ENCODE assay signal across 8 cellular contexts in the genomic region with DNA sequence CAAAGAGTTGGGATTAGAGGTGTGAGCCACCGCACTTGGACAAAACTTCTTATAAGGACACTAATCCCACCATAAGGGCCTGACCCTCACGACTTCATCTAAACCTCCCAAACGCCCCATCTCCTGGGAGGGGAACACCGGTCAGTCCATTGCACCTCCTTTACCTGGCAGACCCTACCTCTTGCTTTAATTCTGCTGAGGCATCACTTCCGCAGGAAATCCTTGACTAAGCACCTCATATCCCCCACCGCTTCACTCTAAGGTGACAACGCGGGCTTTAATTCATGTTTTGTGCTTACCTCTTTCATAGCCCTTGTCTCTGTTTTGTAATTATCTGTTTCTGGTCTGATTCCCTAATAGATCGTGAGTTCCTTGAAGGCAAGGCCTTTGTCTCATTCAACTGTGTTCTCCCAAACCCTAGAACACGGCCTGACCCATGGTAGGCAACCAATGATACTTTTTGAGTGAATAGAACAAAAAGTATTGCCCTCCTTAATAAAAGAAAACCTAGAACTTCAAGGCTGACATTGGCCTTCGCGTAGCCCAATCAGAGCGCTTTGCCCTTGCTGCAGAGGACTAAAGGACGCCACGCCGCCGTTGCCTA. TPM values are rescaled to one million over a fixed set of nuclear protein-coding genes. Genes with fewer than 3 reads are reported as not detected.
DNase-seq lines count a peak whose midpoint lies in the region; ATAC-seq and TF ChIP-seq lines count a peak whose summit lies in the region.

No MANE protein-coding gene starts in this region.

- intact Hi-C loops in activated B cell treated with CpG ODN at 0.5 μM for 24 hours (cut with micrococcal nuclease) = loop anchor here (1.0 to 10.0 kb wide), 17 partner anchors 9 to 1517 kb away; a partner anchor contains a TSS

- no peak for TF ChIP-seq CTCF in activated B cell treated with CpG ODN at 0.5 μM for 24 hours (IDR thresholded peaks at IDR 0.05)

- in situ Hi-C loops in KBM-7 (cut with MboI; ENCODE audit: low pct_unique_long_range_greater_than_20kb, low sequenced_read_pairs) = no loop called here

- H3K27ac Mint-ChIP-seq in activated CD4-positive, alpha-beta T cell treated with anti-CD3 and anti-CD28 coated beads, Interleukin-2, amount 10 ng/mL, durations not matched to agents 7 days and 5 days = no peak overlapping the region
- H3K27ac Mint-ChIP-seq in activated B cell treated with CpG ODN at 0.5 μM for 24 hours = peak overlapping the region; percentile 82
- H3K27ac Mint-ChIP-seq in immature natural killer cell = peak overlapping the region; percentile 77 to 91 (median 88)
- peak overlapping the region; percentile 79 for H3K27ac Mint-ChIP-seq in stimulated activated memory B cell treated with anti-CD40 and anti-IgM and Interleukin-4, amounts not matched to agents 10 μg/mL and 1 μg/mL and 100 μg/mL, for 72 hours

- H3K9me3 Mint-ChIP-seq in activated CD4-positive, alpha-beta T cell treated with anti-CD3 and anti-CD28 coated beads, Interleukin-2, amount 10 ng/mL, durations not matched to agents 7 days and 5 days = no peaks in the 10 kb centered on the region
- H3K9me3 Mint-ChIP-seq in activated B cell treated with CpG ODN at 0.5 μM for 24 hours (no peaks in the 10 kb centered on the region), immature natural killer cell (no peaks in the 10 kb centered on the region)
- no peaks in the 10 kb centered on the region for H3K9me3 Mint-ChIP-seq in stimulated activated memory B cell treated with anti-CD40 and anti-IgM and Interleukin-4, amounts not matched to agents 10 μg/mL and 1 μg/mL and 100 μg/mL, for 72 hours

- peaks cover 25% of the 10 kb centered on the region for H3K4me1 Mint-ChIP-seq in activated CD4-positive, alpha-beta T cell treated with anti-CD3 and anti-CD28 coated beads, Interleukin-2, amount 10 ng/mL, durations not matched to agents 7 days and 5 days
- H3K4me1 Mint-ChIP-seq in activated B cell treated with CpG ODN at 0.5 μM for 24 hours = peaks cover 20% of the 10 kb centered on the region
- H3K4me1 Mint-ChIP-seq in immature natural killer cell = peaks cover 18 to 25% of the 10 kb centered on the region in 2 donors
- peaks cover 23% of the 10 kb centered on the region for H3K4me1 Mint-ChIP-seq in stimulated activated memory B cell treated with anti-CD40 and anti-IgM and Interleukin-4, amounts not matched to agents 10 μg/mL and 1 μg/mL and 100 μg/mL, for 72 hours

- H3K36me3 Mint-ChIP-seq in activated CD4-positive, alpha-beta T cell treated with anti-CD3 and anti-CD28 coated beads, Interleukin-2, amount 10 ng/mL, durations not matched to agents 7 days and 5 days (ENCODE audit: low read depth) = peaks cover 8% of the 10 kb centered on the region
- H3K36me3 Mint-ChIP-seq in activated B cell treated with CpG ODN at 0.5 μM for 24 hours (ENCODE audit: low read depth) (peaks cover 2% of the 10 kb centered on the region), immature natural killer cell (no peaks in the 10 kb centered on the region)
- H3K36me3 Mint-ChIP-seq in stimulated activated memory B cell treated with anti-CD40 and anti-IgM and Interleukin-4, amounts not matched to agents 10 μg/mL and 1 μg/mL and 100 μg/mL, for 72 hours = no peaks in the 10 kb centered on the region

- POLR2A ChIA-PET in activated CD4-positive, alpha-beta T cell treated with anti-CD3 and anti-CD28 coated beads, Interleukin-2, amount 10 ng/mL, durations not matched to agents 7 days and 5 days (lab: Charles Lee) = interaction anchor here (1.0 to 1.4 kb wide), 2 partner anchors 30 to 32 kb away, joined by 4 to 7 read pairs; no protein-coding TSS in a partner anchor
- POLR2A ChIA-PET in activated B cell treated with CpG ODN at 0.5 μM for 24 hours (lab: Charles Lee) = interaction anchor here (0.6 to 2.0 kb wide), 13 partner anchors 9 to 1247 kb away, joined by 3 to 10 read pairs (median 4); a partner anchor contains a TSS

- peak overlapping the region; percentile 80 for H3K4me3 Mint-ChIP-seq in activated CD4-positive, alpha-beta T cell treated with anti-CD3 and anti-CD28 coated beads, Interleukin-2, amount 10 ng/mL, durations not matched to agents 7 days and 5 days
- H3K4me3 Mint-ChIP-seq in activated B cell treated with CpG ODN at 0.5 μM for 24 hours (peak overlapping the region; percentile 88), immature natural killer cell (peak overlapping the region; percentile 89 to 93 (median 91))
- peak overlapping the region; percentile 87 for H3K4me3 Mint-ChIP-seq in stimulated activated memory B cell treated with anti-CD40 and anti-IgM and Interleukin-4, amounts not matched to agents 10 μg/mL and 1 μg/mL and 100 μg/mL, for 72 hours

- ATAC-seq in activated B cell treated with CpG ODN at 0.5 μM for 24 hours (ENCODE audit: low read depth) (no peak), HG03108 (IDR thresholded peaks at IDR 0.05; ENCODE audit: unreplicated experiment) (no peak), HG03097 (IDR thresholded peaks at IDR 0.05; ENCODE audit: low FRiP score, unreplicated experiment) (no peak)
- ATAC-seq in stimulated activated memory B cell treated with anti-CD40 and anti-IgM and Interleukin-4, amounts not matched to agents 10 μg/mL and 1 μg/mL and 100 μg/mL, for 72 hours = no peak

- CTCF ChIA-PET in activated CD4-positive, alpha-beta T cell treated with anti-CD3 and anti-CD28 coated beads, Interleukin-2, amount 10 ng/mL, durations not matched to agents 7 days and 5 days (lab: Charles Lee) = interaction anchor here (0.8 to 3.1 kb wide), 9 partner anchors 12 to 66 kb away, joined by 3 to 20 read pairs (median 5); no protein-coding TSS in a partner anchor
- CTCF ChIA-PET in activated B cell treated with CpG ODN at 0.5 μM for 24 hours (lab: Charles Lee) = no interaction called here

- DNase-seq in activated CD4-positive, alpha-beta T cell treated with anti-CD3 and anti-CD28 coated beads, Interleukin-2, amount 10 ng/mL, durations not matched to agents 7 days and 5 days = no peak
- no peak for DNase-seq in activated CD4-positive, alpha-beta T cell treated with anti-CD3 and anti-CD28 coated beads, Interleukin-2, amount 50 U/mL, for 4 hours
- DNase-seq in activated B cell treated with CpG ODN at 0.5 μM for 24 hours = no peak
- DNase-seq in immature natural killer cell = no peak
- DNase-seq in KBM-7 = no peak

- peaks cover 9% of the 10 kb centered on the region for H3K27me3 Mint-ChIP-seq in activated CD4-positive, alpha-beta T cell treated with anti-CD3 and anti-CD28 coated beads, Interleukin-2, amount 10 ng/mL, durations not matched to agents 7 days and 5 days
- peaks cover 20% of the 10 kb centered on the region for H3K27me3 Mint-ChIP-seq in activated B cell treated with CpG ODN at 0.5 μM for 24 hours
- peaks cover 6 to 17% (median 7%) of the 10 kb centered on the region in 3 donors for H3K27me3 Mint-ChIP-seq in immature natural killer cell (ENCODE audit: low read depth in 3 of 3)
- peaks cover 28% of the 10 kb centered on the region for H3K27me3 Mint-ChIP-seq in stimulated activated memory B cell treated with anti-CD40 and anti-IgM and Interleukin-4, amounts not matched to agents 10 μg/mL and 1 μg/mL and 100 μg/mL, for 72 hours

RNA-seq across cellular contexts. Expression of a gene that starts 0.5 kb away (rescaled TPM):
- total RNA-seq in activated CD4-positive, alpha-beta T cell treated with anti-CD3 and anti-CD28 coated beads, Interleukin-2, amount 10 ng/mL, durations not matched to agents 7 days and 5 days = 10 to 100 TPM; 31.3 to 35.8 TPM
- total RNA-seq in activated B cell treated with CpG ODN at 0.5 μM for 24 hours = 12.6 and 17.6 TPM in 2 replicates
- 1 to 10 TPM; 1.9 to 5.5 (median 2.5) TPM for polyA plus RNA-seq in immature natural killer cell

RNA-seq across cellular contexts. Expression of a gene that starts 36.0 kb away (rescaled TPM):
- total RNA-seq in activated CD4-positive, alpha-beta T cell treated with anti-CD3 and anti-CD28 coated beads, Interleukin-2, amount 10 ng/mL, durations not matched to agents 7 days and 5 days = 10 to 100 TPM; 69.0 to 76.1 TPM
- 9.1 and 10.4 TPM in 2 replicates for total RNA-seq in activated B cell treated with CpG ODN at 0.5 μM for 24 hours
- polyA plus RNA-seq in immature natural killer cell = 10 to 100 TPM; 72.8 to 80.5 (median 73.9) TPM
